In the genomic region with DNA sequence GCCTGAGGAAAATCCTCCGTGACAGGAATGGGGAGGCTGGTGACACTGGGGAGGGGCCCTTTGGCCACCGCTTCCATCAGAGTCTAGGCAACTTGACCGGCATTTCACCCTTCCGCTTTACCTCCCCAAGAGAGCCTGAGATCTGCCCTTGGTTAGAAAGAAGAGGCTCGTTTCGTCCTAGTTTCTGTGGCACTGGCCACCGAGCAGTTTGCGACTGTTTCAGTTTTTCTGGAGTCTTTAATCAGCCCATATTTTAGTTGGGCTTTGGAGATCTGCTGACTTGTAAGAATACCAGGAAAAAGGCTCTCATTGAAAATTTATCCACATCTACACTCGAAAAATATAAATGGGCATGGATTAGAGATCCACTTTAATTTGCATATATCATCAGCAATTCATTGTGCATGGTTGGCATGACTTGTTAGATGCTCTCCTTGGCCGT, we compare ENCODE assay signal across 8 cellular contexts. TPM values are rescaled to one million over a fixed set of nuclear protein-coding genes. Genes with fewer than 3 reads are reported as not detected.
DNase-seq lines count a peak whose midpoint lies in the region; ATAC-seq and TF ChIP-seq lines count a peak whose summit lies in the region.

No MANE protein-coding gene starts in this region.

- H3K4me3 ChIP-seq in GM08714 (ENCODE audit: low read length) (peak overlapping the region; percentile 42), SK-N-MC (peak overlapping the region; percentile 88), fibroblast of villous mesenchyme (ENCODE audit: low read depth, low read length) (peak overlapping the region; percentile 67), rectal smooth muscle tissue (ENCODE audit: low read length) (peak overlapping the region; percentile 64)

- H3K9me3 ChIP-seq in SK-N-MC (ENCODE audit: low read depth, low read length) = no peaks in the 10 kb centered on the region

- H3K27ac ChIP-seq in SK-N-MC (no peak overlapping the region), rectal smooth muscle tissue (ENCODE audit: low read depth, low read length) (peak overlapping the region; percentile 50)

- H3K36me3 ChIP-seq in SK-N-MC (ENCODE audit: insufficient read depth, low read length) (no peaks in the 10 kb centered on the region), rectal smooth muscle tissue (ENCODE audit: control insufficient read depth, insufficient read depth, low read length) (no peaks in the 10 kb centered on the region)

- no peaks in the 10 kb centered on the region for H3K27me3 ChIP-seq in rectal smooth muscle tissue (ENCODE audit: control insufficient read depth, insufficient read depth, low read length)

- ATAC-seq in HG02623 (IDR thresholded peaks at IDR 0.05; ENCODE audit: unreplicated experiment) = peak; percentile 27

- H3K9ac ChIP-seq in SK-N-MC (ENCODE audit: insufficient read length) (peak overlapping the region; percentile 65), rectal smooth muscle tissue (ENCODE audit: low read length) (no peak overlapping the region)

- H3K4me1 ChIP-seq in rectal smooth muscle tissue (ENCODE audit: control insufficient read depth, insufficient read depth, low read length) = peaks cover 5% of the 10 kb centered on the region

- DNase-seq in SK-N-MC (ENCODE audit: low read depth, low spot score) (no peak), fibroblast of villous mesenchyme (ENCODE audit: low read depth) (peak; percentile 16), GM19240 (ENCODE audit: insufficient read length, low spot score) (no peak), dermis blood vessel endothelial cell (no peak), foreskin melanocyte (no peak)

- TF ChIP-seq CTCF in fibroblast of villous mesenchyme (IDR thresholded peaks at IDR 0.05; ENCODE audit: insufficient read depth, low read depth, low read length) = no peak

RNA-seq across cellular contexts. Expression of gene ANKS1B, which starts 0.4 kb away (rescaled TPM):
- total RNA-seq in fibroblast of villous mesenchyme (0.64 and 0.86 TPM in 2 replicates), dermis blood vessel endothelial cell (not detected in 2 replicates)
